Comparison of ENCODE assay signal across 1 cellular context in genomic region chr2:74528600-74529356, GRCh38.
TF ChIP-seq lines count a peak whose summit lies in the region.

No MANE protein-coding gene starts in this region.

TF ChIP-seq in HepG2, 621 proteins besides CTCF, POLR2A, EP300 and RAD21 (continued from another document and continues in another):
- TF ChIP-seq, protein P1, sequence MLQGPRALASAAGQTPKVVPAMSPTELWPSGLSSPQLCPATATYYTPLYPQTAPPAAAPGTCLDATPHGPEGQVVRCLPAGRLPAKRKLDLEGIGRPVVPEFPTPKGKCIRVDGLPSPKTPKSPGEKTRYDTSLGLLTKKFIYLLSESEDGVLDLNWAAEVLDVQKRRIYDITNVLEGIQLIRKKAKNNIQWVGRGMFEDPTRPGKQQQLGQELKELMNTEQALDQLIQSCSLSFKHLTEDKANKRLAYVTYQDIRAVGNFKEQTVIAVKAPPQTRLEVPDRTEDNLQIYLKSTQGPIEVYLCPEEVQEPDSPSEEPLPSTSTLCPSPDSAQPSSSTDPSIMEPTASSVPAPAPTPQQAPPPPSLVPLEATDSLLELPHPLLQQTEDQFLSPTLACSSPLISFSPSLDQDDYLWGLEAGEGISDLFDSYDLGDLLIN (CRISPR knock-in tag; IDR thresholded peaks at IDR 0.05; ENCODE audit: borderline replicate concordance) = no peak
- no peak for TF ChIP-seq NFYC (CRISPR knock-in tag; IDR thresholded peaks at IDR 0.05)
- no peak for TF ChIP-seq AHR (CRISPR knock-in tag; IDR thresholded peaks at IDR 0.05)
- peak; percentile 78; the same call in 1 of the 2 replicates for TF ChIP-seq BRF2 (CRISPR knock-in tag; IDR thresholded peaks at IDR 0.05)
- no peak for TF ChIP-seq TAF15 (IDR thresholded peaks at IDR 0.05; ENCODE audit: low read depth, low read length, poor library complexity, severe bottlenecking)
- no peak for TF ChIP-seq ZNF790 (CRISPR knock-in tag; IDR thresholded peaks at IDR 0.05; ENCODE audit: borderline replicate concordance)
- 0 out of 2 replicates have a peak, but pooled peaks have one; percentile 14 for TF ChIP-seq ZNF780A (CRISPR knock-in tag; IDR thresholded peaks at IDR 0.05)
- no peak for TF ChIP-seq CEBPG (CRISPR knock-in tag; IDR thresholded peaks at IDR 0.05)
- TF ChIP-seq E2F1 (CRISPR knock-in tag; IDR thresholded peaks at IDR 0.05) = no peak
- peak; percentile 81 for TF ChIP-seq ARID2 (CRISPR knock-in tag; IDR thresholded peaks at IDR 0.05; ENCODE audit: borderline replicate concordance)
- TF ChIP-seq SIX1 (CRISPR knock-in tag; IDR thresholded peaks at IDR 0.05; ENCODE audit: borderline replicate concordance) = no peak
- no peak for TF ChIP-seq ZNF781 (CRISPR knock-in tag; IDR thresholded peaks at IDR 0.05; ENCODE audit: borderline replicate concordance, not compliant biosample characterization)
- TF ChIP-seq, protein P2, sequence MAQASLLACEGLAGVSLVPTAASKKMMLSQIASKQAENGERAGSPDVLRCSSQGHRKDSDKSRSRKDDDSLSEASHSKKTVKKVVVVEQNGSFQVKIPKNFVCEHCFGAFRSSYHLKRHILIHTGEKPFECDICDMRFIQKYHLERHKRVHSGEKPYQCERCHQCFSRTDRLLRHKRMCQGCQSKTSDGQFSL (CRISPR knock-in tag; IDR thresholded peaks at IDR 0.05) = no peak
- TF ChIP-seq TEF (CRISPR knock-in tag; IDR thresholded peaks at IDR 0.05) = no peak
- no peak for TF ChIP-seq DNMT1 (CRISPR knock-in tag; IDR thresholded peaks at IDR 0.05)
- TF ChIP-seq ZNF619 (CRISPR knock-in tag; IDR thresholded peaks at IDR 0.05) = no peak
- TF ChIP-seq SNRNP70 (IDR thresholded peaks at IDR 0.05; ENCODE audit: low read depth, low read length) = no peak
- TF ChIP-seq, protein P3, sequence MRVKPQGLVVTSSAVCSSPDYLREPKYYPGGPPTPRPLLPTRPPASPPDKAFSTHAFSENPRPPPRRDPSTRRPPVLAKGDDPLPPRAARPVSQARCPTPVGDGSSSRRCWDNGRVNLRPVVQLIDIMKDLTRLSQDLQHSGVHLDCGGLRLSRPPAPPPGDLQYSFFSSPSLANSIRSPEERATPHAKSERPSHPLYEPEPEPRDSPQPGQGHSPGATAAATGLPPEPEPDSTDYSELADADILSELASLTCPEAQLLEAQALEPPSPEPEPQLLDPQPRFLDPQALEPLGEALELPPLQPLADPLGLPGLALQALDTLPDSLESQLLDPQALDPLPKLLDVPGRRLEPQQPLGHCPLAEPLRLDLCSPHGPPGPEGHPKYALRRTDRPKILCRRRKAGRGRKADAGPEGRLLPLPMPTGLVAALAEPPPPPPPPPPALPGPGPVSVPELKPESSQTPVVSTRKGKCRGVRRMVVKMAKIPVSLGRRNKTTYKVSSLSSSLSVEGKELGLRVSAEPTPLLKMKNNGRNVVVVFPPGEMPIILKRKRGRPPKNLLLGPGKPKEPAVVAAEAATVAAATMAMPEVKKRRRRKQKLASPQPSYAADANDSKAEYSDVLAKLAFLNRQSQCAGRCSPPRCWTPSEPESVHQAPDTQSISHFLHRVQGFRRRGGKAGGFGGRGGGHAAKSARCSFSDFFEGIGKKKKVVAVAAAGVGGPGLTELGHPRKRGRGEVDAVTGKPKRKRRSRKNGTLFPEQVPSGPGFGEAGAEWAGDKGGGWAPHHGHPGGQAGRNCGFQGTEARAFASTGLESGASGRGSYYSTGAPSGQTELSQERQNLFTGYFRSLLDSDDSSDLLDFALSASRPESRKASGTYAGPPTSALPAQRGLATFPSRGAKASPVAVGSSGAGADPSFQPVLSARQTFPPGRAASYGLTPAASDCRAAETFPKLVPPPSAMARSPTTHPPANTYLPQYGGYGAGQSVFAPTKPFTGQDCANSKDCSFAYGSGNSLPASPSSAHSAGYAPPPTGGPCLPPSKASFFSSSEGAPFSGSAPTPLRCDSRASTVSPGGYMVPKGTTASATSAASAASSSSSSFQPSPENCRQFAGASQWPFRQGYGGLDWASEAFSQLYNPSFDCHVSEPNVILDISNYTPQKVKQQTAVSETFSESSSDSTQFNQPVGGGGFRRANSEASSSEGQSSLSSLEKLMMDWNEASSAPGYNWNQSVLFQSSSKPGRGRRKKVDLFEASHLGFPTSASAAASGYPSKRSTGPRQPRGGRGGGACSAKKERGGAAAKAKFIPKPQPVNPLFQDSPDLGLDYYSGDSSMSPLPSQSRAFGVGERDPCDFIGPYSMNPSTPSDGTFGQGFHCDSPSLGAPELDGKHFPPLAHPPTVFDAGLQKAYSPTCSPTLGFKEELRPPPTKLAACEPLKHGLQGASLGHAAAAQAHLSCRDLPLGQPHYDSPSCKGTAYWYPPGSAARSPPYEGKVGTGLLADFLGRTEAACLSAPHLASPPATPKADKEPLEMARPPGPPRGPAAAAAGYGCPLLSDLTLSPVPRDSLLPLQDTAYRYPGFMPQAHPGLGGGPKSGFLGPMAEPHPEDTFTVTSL (CRISPR knock-in tag; IDR thresholded peaks at IDR 0.05; ENCODE audit: borderline replicate concordance) = no peak
- TF ChIP-seq DPF2 (CRISPR knock-in tag; IDR thresholded peaks at IDR 0.05; ENCODE audit: borderline replicate concordance, low read depth) = no peak
- TF ChIP-seq, protein P4, sequence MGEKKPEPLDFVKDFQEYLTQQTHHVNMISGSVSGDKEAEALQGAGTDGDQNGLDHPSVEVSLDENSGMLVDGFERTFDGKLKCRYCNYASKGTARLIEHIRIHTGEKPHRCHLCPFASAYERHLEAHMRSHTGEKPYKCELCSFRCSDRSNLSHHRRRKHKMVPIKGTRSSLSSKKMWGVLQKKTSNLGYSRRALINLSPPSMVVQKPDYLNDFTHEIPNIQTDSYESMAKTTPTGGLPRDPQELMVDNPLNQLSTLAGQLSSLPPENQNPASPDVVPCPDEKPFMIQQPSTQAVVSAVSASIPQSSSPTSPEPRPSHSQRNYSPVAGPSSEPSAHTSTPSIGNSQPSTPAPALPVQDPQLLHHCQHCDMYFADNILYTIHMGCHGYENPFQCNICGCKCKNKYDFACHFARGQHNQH (CRISPR knock-in tag; IDR thresholded peaks at IDR 0.05) = no peak
- TF ChIP-seq BATF2 (CRISPR knock-in tag; IDR thresholded peaks at IDR 0.05) = no peak
- TF ChIP-seq RARG (CRISPR knock-in tag; IDR thresholded peaks at IDR 0.05; ENCODE audit: low read depth) = no peak
- no peak for TF ChIP-seq GABPA (IDR thresholded peaks at IDR 0.05; ENCODE audit: low read depth, low read length)
- TF ChIP-seq GABPA (CRISPR knock-in tag; IDR thresholded peaks at IDR 0.05; ENCODE audit: low read depth) = no peak
- TF ChIP-seq ZBTB39 (CRISPR knock-in tag; IDR thresholded peaks at IDR 0.05) = no peak
- no peak for TF ChIP-seq GTF3A (CRISPR knock-in tag; conservative IDR thresholded peaks at IDR 0.05)
- TF ChIP-seq KDM2A (CRISPR knock-in tag; IDR thresholded peaks at IDR 0.05; ENCODE audit: borderline replicate concordance, low read depth) = no peak
- no peak for TF ChIP-seq HNRNPH1 (optimal IDR thresholded peaks at IDR 0.05; ENCODE audit: low read depth, low read length)
- 0 out of 2 replicates have a peak, but pooled peaks have one; percentile 78 for TF ChIP-seq NPAS2 (CRISPR knock-in tag; IDR thresholded peaks at IDR 0.05; ENCODE audit: borderline replicate concordance)
- TF ChIP-seq ZNF263 (CRISPR knock-in tag; IDR thresholded peaks at IDR 0.05) = peak; percentile 86
- no peak for TF ChIP-seq ZNF354B (CRISPR knock-in tag; IDR thresholded peaks at IDR 0.05)
- no peak for TF ChIP-seq MTF2 (CRISPR knock-in tag; IDR thresholded peaks at IDR 0.05; ENCODE audit: borderline replicate concordance)
- no peak for TF ChIP-seq NFAT5 (CRISPR knock-in tag; IDR thresholded peaks at IDR 0.05)
- TF ChIP-seq KAT8 (CRISPR knock-in tag; IDR thresholded peaks at IDR 0.05) = no peak
- TF ChIP-seq ZNF576 (CRISPR knock-in tag; IDR thresholded peaks at IDR 0.05) = no peak
- no peak for TF ChIP-seq PCBP2 (optimal IDR thresholded peaks at IDR 0.05; ENCODE audit: low read depth, low read length, poor library complexity, severe bottlenecking)
- 0 out of 2 replicates have a peak, but pooled peaks have one; percentile 0 for TF ChIP-seq ZNF792 (CRISPR knock-in tag; IDR thresholded peaks at IDR 0.05)
- no peak for TF ChIP-seq PRMT3 (CRISPR knock-in tag; IDR thresholded peaks at IDR 0.05; ENCODE audit: borderline replicate concordance, low read depth)
- TF ChIP-seq AGO2 (optimal IDR thresholded peaks at IDR 0.05; ENCODE audit: low read depth, low read length) = no peak
- 0 out of 2 replicates have a peak, but pooled peaks have one; percentile 34 for TF ChIP-seq ATF7-NPFF (CRISPR knock-in tag; IDR thresholded peaks at IDR 0.05; ENCODE audit: low read depth)
- no peak for TF ChIP-seq ZNF326 (CRISPR knock-in tag; IDR thresholded peaks at IDR 0.05; ENCODE audit: borderline replicate concordance)
- TF ChIP-seq KLF13 (CRISPR knock-in tag; IDR thresholded peaks at IDR 0.05) = no peak; the same call in 1 of the 2 replicates
- TF ChIP-seq HMG20A (CRISPR knock-in tag; IDR thresholded peaks at IDR 0.05; ENCODE audit: borderline replicate concordance) = no peak
- TF ChIP-seq ZNF775 (CRISPR knock-in tag; IDR thresholded peaks at IDR 0.05; ENCODE audit: borderline replicate concordance) = no peak
